ENCODE assay signal across 9 cellular contexts in the genomic region with DNA sequence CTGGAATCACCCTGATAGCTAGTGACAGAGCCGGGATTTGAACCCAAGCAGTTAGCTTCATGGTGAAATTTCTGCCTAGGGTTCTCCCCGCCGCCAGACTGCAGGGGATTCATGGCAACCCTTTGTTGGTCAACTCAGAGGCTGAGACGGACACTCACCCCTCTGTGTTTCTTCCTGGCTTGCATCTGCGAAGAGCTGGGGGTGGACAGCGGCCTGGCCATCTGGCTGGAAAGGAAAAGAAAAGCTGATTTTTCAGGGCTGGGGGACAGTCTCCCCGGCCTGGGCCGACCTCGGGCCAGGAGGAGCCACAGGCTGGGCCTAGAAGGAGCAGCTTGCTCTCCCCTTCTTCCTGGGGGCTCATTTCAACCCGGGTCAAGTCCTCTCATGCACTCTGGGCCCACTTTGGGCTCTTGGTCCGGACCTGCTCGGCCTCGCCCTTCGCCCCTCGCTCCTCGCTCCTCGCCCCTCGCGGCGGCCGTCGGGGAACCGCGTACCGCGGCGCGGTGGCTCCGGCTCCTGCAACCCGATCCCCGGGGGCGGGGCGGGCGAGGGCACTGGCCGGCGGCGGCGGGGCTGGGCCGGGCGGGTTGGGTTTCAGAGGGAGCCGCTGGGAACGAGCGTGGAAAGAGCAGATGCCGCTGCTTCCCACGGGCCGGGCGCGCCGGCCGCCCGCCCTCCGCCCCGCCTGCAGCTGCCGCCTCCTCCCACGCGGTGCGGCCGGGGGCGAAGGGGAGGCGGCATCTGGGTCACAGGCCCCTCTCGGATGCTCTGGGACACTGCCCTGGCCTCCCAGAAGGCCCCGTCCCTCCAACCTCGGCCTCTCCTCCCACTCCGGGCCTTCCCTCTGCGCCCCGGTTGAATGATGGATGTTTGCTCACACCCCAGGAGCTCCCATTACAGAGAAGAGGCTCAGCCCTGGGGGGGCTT. TPM values are rescaled to one million over a fixed set of nuclear protein-coding genes. Genes with fewer than 3 reads are reported as not detected.
DNase-seq lines count a peak whose midpoint lies in the region; ATAC-seq and FAIRE-seq lines count a peak whose summit lies in the region.
"Had no signal": no experiment of that assay in that cellular context is flagged by ENCODE, and none has a peak within 500 bp of the region (broad histone marks: within the 10 kb centered on the region; RNA-seq: fewer than 3 reads in every experiment).

No MANE protein-coding gene starts in this region.

- ATAC-seq in sciatic nerve (peak; percentile 25), HG03520 (IDR thresholded peaks at IDR 0.05; ENCODE audit: unreplicated experiment) (no peak)

- FAIRE-seq in GM19239 (lab: Jason Lieb, UNC) = no peak

- intact Hi-C loops in sciatic nerve (cut with DNase I) = no loop called here

- DNase-seq in ELR (ENCODE audit: low read depth) (peak; percentile 19), amniotic epithelial cell (ENCODE audit: low read depth) (peak; percentile 74), hepatic stellate cell (ENCODE audit: low spot score) (peak; percentile 81), sciatic nerve (ENCODE audit: low spot score) (peak; percentile 77), GM19239 (ENCODE audit: insufficient read length, low spot score) (no peak), NK-92 (lab: John Stamatoyannopoulos, UW; ENCODE audit: unreplicated experiment) (no peak), SIG-M5 treated with dmso at 0.1 percent for 504 hours (lab: John Stamatoyannopoulos, UW; ENCODE audit: unreplicated experiment) (no peak)
- DNase-seq: T1000 had no signal

RNA-seq across cellular contexts. Expression of a gene that starts 6.7 kb away (rescaled TPM):
- total RNA-seq in sciatic nerve = 10.6 TPM

RNA-seq across cellular contexts. Expression of a gene that starts 39.2 kb away (rescaled TPM):
- 1.4 TPM for total RNA-seq in sciatic nerve

RNA-seq across cellular contexts. Expression of a gene that starts 56.2 kb away (rescaled TPM):
- 168 TPM for total RNA-seq in sciatic nerve

RNA-seq across cellular contexts. Expression of a gene that starts 58.5 kb away (rescaled TPM):
- not detected for total RNA-seq in sciatic nerve

Comparison
In these comparisons a context has a peak if more than half of its experiments do, and no peak if none do; other contexts are left out.
1. DNase-seq: peak in ELR (single experiment), amniotic epithelial cell (single experiment), hepatic stellate cell (single experiment) and sciatic nerve (single experiment); none in GM19239 (single experiment), NK-92 (single experiment) and SIG-M5 treated with dmso at 0.1 percent for 504 hours (single experiment).